23 cellular contexts compared by ENCODE assay signal in the genomic region with DNA sequence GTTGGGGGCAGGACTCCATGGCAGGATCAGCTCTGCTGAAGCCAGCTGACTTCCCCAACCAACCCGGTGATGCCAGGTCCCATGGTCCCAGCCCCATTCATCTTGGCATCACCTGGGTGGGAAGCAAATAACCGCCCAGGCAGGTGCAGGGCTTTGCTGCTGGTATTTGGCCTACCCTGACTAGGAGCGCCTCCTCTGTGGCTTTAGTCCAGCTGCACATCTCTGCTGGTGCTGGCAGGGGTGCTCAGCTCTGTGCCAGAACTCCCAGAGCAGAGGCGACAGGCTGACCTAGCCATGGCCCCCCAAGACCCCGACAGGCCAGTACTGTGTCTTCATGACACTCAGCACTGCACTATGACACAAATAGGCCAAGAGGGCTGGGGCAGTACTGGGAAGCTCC.
A peak's percentile ranks its signal among the peaks of the same experiment; 100 is the strongest.
DNase-seq lines count a peak whose midpoint lies in the region; ATAC-seq and TF ChIP-seq lines count a peak whose summit lies in the region.
"Had no signal": no experiment of that assay in that cellular context is flagged by ENCODE, and none has a peak within 500 bp of the region (broad histone marks: within the 10 kb centered on the region; RNA-seq: fewer than 3 reads in every experiment).

No MANE protein-coding gene starts in this region.

- DNase-seq in DMS53 (lab: John Stamatoyannopoulos, UW) = peak; percentile 6
- no peak for DNase-seq in DMS53 treated with DMSO at 0.1 percent for 48 hours (lab: John Stamatoyannopoulos, UW; ENCODE audit: unreplicated experiment)
- DNase-seq in activated T-cell treated with anti-CD3 and anti-CD28 coated beads, Interleukin-2, amount 50 U/mL, for 72 hours = no peak
- DNase-seq in activated T-cell treated with anti-CD3 and anti-CD28 coated beads for 4 hours = no peak
- peak; percentile 63 for DNase-seq in chondrocyte (ENCODE audit: low spot score)
- peak; percentile 64 for DNase-seq in osteoblast (ENCODE audit: insufficient read length, low spot score, missing footprints)
- DNase-seq in COR-L47 (lab: John Stamatoyannopoulos, UW) = no peak
- DNase-seq in natural killer cell treated with Interleukin-12 subunit alpha and Interleukin-12 subunit beta and Interleukin-15 and Interleukin-18, amount 100 ng/mL, for 72 hours (ENCODE audit: low spot score) = no peak
- DNase-seq: AML-193; CD4-positive, alpha-beta T cell; CD8-positive, alpha-beta T cell; DMS 273 treated with DMSO at 0.1 percent for 48 hours; DMS153; DMS79; DND-41; EL; GDM1 had no signal

- ATAC-seq in activated T-cell treated with anti-CD3 and anti-CD28 coated beads, Interleukin-2, amount 50 U/mL, for 72 hours (replicated peaks in 1 of 2) = no peak
- ATAC-seq in natural killer cell treated with Interleukin-12 subunit alpha and Interleukin-12 subunit beta and Interleukin-15 and Interleukin-18, amount 100 ng/mL, for 72 hours = no peak
- ATAC-seq: CD8-positive, alpha-beta T cell; GM12878 had no signal

- H3K9me3 Mint-ChIP-seq in activated T-cell treated with anti-CD3 and anti-CD28 coated beads, Interleukin-2, amount 50 U/mL, for 72 hours = no peaks in the 10 kb centered on the region
- no peaks in the 10 kb centered on the region for H3K9me3 Mint-ChIP-seq in chondrocyte (ENCODE audit: low read depth)
- H3K9me3 Mint-ChIP-seq in natural killer cell treated with Interleukin-12 subunit alpha and Interleukin-12 subunit beta and Interleukin-15 and Interleukin-18, amount 100 ng/mL, for 72 hours = no peaks in the 10 kb centered on the region
- H3K9me3 Mint-ChIP-seq: CD4-positive, alpha-beta T cell; CD8-positive, alpha-beta T cell had no signal

- peaks cover 12% of the 10 kb centered on the region for H3K79me2 ChIP-seq in osteoblast (ENCODE audit: insufficient read depth, low read length)

- no peak overlapping the region for H3K4me3 ChIP-seq in osteoblast (ENCODE audit: insufficient read depth, low read length)
- H3K4me3 ChIP-seq: A549; BLaER1 treated with 17β-estradiol and CSF1 and Interleukin-3, amounts not matched to agents 10 nM and 100 nM; GM12878 had no signal

- peaks cover 24% of the 10 kb centered on the region for H3K27me3 Mint-ChIP-seq in activated T-cell treated with anti-CD3 and anti-CD28 coated beads, Interleukin-2, amount 50 U/mL, for 72 hours (ENCODE audit: low read depth)
- H3K27me3 Mint-ChIP-seq in chondrocyte (ENCODE audit: low read depth) = no peaks in the 10 kb centered on the region
- H3K27me3 Mint-ChIP-seq in natural killer cell treated with Interleukin-12 subunit alpha and Interleukin-12 subunit beta and Interleukin-15 and Interleukin-18, amount 100 ng/mL, for 72 hours = peaks cover 0 to 3% of the 10 kb centered on the region in 2 donors
- H3K27me3 Mint-ChIP-seq: B cell; CD4-positive, alpha-beta T cell had no signal

- H2AFZ ChIP-seq in osteoblast (ENCODE audit: low read length) = no peak overlapping the region

- H3K4me3 Mint-ChIP-seq in activated T-cell treated with anti-CD3 and anti-CD28 coated beads, Interleukin-2, amount 50 U/mL, for 72 hours = no peak overlapping the region
- no peak overlapping the region for H3K4me3 Mint-ChIP-seq in chondrocyte (ENCODE audit: unreplicated experiment)
- no peak overlapping the region for H3K4me3 Mint-ChIP-seq in natural killer cell treated with Interleukin-12 subunit alpha and Interleukin-12 subunit beta and Interleukin-15 and Interleukin-18, amount 100 ng/mL, for 72 hours
- H3K4me3 Mint-ChIP-seq: B cell; CD4-positive, alpha-beta T cell; CD8-positive, alpha-beta T cell had no signal

- H3K4me1 ChIP-seq in osteoblast (ENCODE audit: insufficient read depth, low read length) = no peaks in the 10 kb centered on the region
- H3K4me1 ChIP-seq: A549; BLaER1 treated with 17β-estradiol and CSF1 and Interleukin-3, amounts not matched to agents 10 nM and 100 nM had no signal

- H3K27ac ChIP-seq in osteoblast (ENCODE audit: low read depth, low read length) = no peak overlapping the region
- H3K27ac ChIP-seq: 22Rv1; A549; BLaER1 treated with 17β-estradiol and CSF1 and Interleukin-3, amounts not matched to agents 10 nM and 100 nM; C4-2B had no signal

- H3K36me3 Mint-ChIP-seq in activated T-cell treated with anti-CD3 and anti-CD28 coated beads, Interleukin-2, amount 50 U/mL, for 72 hours (ENCODE audit: insufficient read depth in 2 of 2) = no peaks in the 10 kb centered on the region
- H3K36me3 Mint-ChIP-seq in chondrocyte (ENCODE audit: low read depth) = no peaks in the 10 kb centered on the region
- no peaks in the 10 kb centered on the region for H3K36me3 Mint-ChIP-seq in natural killer cell treated with Interleukin-12 subunit alpha and Interleukin-12 subunit beta and Interleukin-15 and Interleukin-18, amount 100 ng/mL, for 72 hours
- H3K36me3 Mint-ChIP-seq: CD8-positive, alpha-beta T cell had no signal

- TF ChIP-seq CTCF in chondrocyte (IDR thresholded peaks at IDR 0.05) (no peak), osteoblast (IDR thresholded peaks at IDR 0.05; ENCODE audit: extremely low read depth, low read depth, low read length) (no peak)

- H3K4me2 ChIP-seq in osteoblast (ENCODE audit: insufficient read depth, low read length) = no peak overlapping the region
- H3K4me2 ChIP-seq: A549; BLaER1 treated with 17β-estradiol and CSF1 and Interleukin-3, amounts not matched to agents 10 nM and 100 nM had no signal

- H3K27ac Mint-ChIP-seq in activated T-cell treated with anti-CD3 and anti-CD28 coated beads, Interleukin-2, amount 50 U/mL, for 72 hours = peak overlapping the region; percentile 36
- no peak overlapping the region for H3K27ac Mint-ChIP-seq in chondrocyte (ENCODE audit: unreplicated experiment)
- no peak overlapping the region for H3K27ac Mint-ChIP-seq in natural killer cell treated with Interleukin-12 subunit alpha and Interleukin-12 subunit beta and Interleukin-15 and Interleukin-18, amount 100 ng/mL, for 72 hours
- H3K27ac Mint-ChIP-seq: B cell; CD4-positive, alpha-beta T cell; CD8-positive, alpha-beta T cell had no signal

- H3K9me3 ChIP-seq in osteoblast (ENCODE audit: low read depth, low read length) = no peaks in the 10 kb centered on the region
- H3K9me3 ChIP-seq: A549; BLaER1 treated with 17β-estradiol and CSF1 and Interleukin-3, amounts not matched to agents 10 nM and 100 nM had no signal

- H3K27me3 ChIP-seq in osteoblast (ENCODE audit: insufficient read depth, low read length) = peaks cover 5% of the 10 kb centered on the region

- H4K20me1 ChIP-seq in osteoblast (ENCODE audit: insufficient read depth, low read length) = peaks cover 9% of the 10 kb centered on the region

- H3K36me3 ChIP-seq in osteoblast (ENCODE audit: insufficient read depth, low read length) = peaks cover 4% of the 10 kb centered on the region

- peaks cover 8% of the 10 kb centered on the region for H3K4me1 Mint-ChIP-seq in activated T-cell treated with anti-CD3 and anti-CD28 coated beads, Interleukin-2, amount 50 U/mL, for 72 hours (ENCODE audit: low read depth)
- no peaks in the 10 kb centered on the region for H3K4me1 Mint-ChIP-seq in chondrocyte (ENCODE audit: low read depth)
- H3K4me1 Mint-ChIP-seq in natural killer cell treated with Interleukin-12 subunit alpha and Interleukin-12 subunit beta and Interleukin-15 and Interleukin-18, amount 100 ng/mL, for 72 hours (ENCODE audit: low read depth in 2 of 2) = no peaks in the 10 kb centered on the region
- H3K4me1 Mint-ChIP-seq: B cell had no signal

Comparison
In these comparisons a context has a peak if more than half of its experiments do, and no peak if none do; other contexts are left out.
1. DNase-seq: peak in DMS53 (single experiment), chondrocyte (single experiment) and osteoblast (single experiment); none in DMS53 treated with DMSO at 0.1 percent for 48 hours (single experiment), activated T-cell treated with anti-CD3 and anti-CD28 coated beads, Interleukin-2, amount 50 U/mL, for 72 hours (0 of 2), activated T-cell treated with anti-CD3 and anti-CD28 coated beads for 4 hours (single experiment), COR-L47 (single experiment) and natural killer cell treated with Interleukin-12 subunit alpha and Interleukin-12 subunit beta and Interleukin-15 and Interleukin-18, amount 100 ng/mL, for 72 hours (single experiment).